ENCODE assay signal across 8 cellular contexts in the genomic region with DNA sequence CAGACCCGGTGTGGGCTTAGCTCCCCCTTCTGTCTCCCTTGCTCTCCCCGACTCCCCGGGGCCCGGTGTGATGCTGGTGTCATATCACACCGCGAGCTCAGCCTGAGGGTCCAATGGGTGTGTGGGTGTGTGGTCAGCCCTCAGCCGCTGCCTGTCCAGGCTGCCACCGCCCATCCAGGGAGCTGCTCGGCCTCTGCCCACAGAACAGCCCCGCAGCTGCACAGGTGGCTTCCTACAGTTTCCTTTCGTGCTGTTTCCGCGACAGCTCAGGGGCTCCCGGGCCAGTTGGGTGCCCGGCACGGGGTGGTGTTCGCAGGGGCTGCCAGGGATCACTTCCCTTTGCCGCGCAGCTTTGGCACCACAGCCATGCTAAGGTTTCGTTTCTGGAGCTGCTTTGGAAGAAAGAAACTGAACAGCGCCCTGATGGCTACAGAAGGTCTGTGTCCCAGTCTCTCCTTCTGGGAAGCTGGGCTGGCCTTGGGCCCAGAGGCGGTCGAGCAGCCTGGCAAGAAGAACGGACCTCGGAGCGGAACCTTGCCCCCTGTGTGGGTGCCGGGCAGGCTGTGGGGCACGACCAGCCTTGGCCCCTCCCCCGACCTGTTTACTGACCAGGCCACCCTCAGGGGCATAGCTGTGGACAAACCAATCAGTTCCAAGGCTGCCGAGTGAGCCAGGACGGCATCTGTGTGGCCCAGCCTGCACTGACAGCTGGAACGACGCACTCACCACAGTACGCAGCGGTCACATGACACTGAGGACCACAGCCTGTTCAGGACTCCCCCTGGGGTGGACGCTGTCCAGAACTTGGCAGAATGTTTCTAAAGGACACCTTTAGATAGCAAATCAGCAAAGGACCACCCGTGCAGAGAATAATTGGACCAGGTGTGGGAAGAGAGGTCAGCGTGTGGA. TPM values are rescaled to one million over a fixed set of nuclear protein-coding genes. Genes with fewer than 3 reads are reported as not detected.
DNase-seq lines count a peak whose midpoint lies in the region; ATAC-seq, FAIRE-seq and TF ChIP-seq lines count a peak whose summit lies in the region.

No MANE protein-coding gene starts in this region.

- H3K4me1 ChIP-seq in kidney (ENCODE audit: control insufficient read depth in 1 of 2, insufficient read depth in 1 of 2, low read depth in 1 of 2, low read length in 2 of 2), result peaks cover 55 to 68% of the 10 kb centered on the region in 2 donors

- no peaks in the 10 kb centered on the region; the same call in none of the 2 replicates for H3K27me3 Mint-ChIP-seq in HFFc6 (ENCODE audit: insufficient read depth)

- H3K9ac ChIP-seq in kidney (ENCODE audit: low read length in 2 of 2), result peak overlapping the region in 1 of 2 donors; percentile 70

- in situ Hi-C loops in KBM-7 (cut with MboI; ENCODE audit: low pct_unique_long_range_greater_than_20kb, low sequenced_read_pairs), result no loop called here

- no peak for ATAC-seq in HG03097 (IDR thresholded peaks at IDR 0.05; ENCODE audit: low FRiP score, unreplicated experiment)

- H3K27ac Mint-ChIP-seq in HFFc6, result peak overlapping the region; percentile 52; the same call in 1 of the 2 replicates

- peaks cover 5% of the 10 kb centered on the region; the same call in 1 of the 2 replicates for H3K36me3 Mint-ChIP-seq in HFFc6 (ENCODE audit: low read depth)

- H3K9me3 Mint-ChIP-seq in HFFc6, result no peaks in the 10 kb centered on the region

- H3K27ac ChIP-seq in kidney (ENCODE audit: low read depth in 2 of 2, low read length in 2 of 2), result peak overlapping the region; percentile 97

- H3K4me1 Mint-ChIP-seq in HFFc6 (ENCODE audit: low read depth), result peaks cover 25% of the 10 kb centered on the region

- TF ChIP-seq CTCF in HFFc6 (IDR thresholded peaks at IDR 0.05), result no peak
- no peak for TF ChIP-seq CTCF in kidney (IDR thresholded peaks at IDR 0.05; ENCODE audit: borderline replicate concordance, extremely low read depth, insufficient read depth)

- no peaks in the 10 kb centered on the region for H3K9me3 ChIP-seq in kidney (ENCODE audit: control insufficient read depth in 1 of 2, low read length in 2 of 2)

- no peak overlapping the region for H3K4me3 Mint-ChIP-seq in HFFc6

- H3K36me3 ChIP-seq in kidney (ENCODE audit: control insufficient read depth in 1 of 2, insufficient read depth in 2 of 2, low read length in 2 of 2), result peaks cover 7 to 17% of the 10 kb centered on the region in 2 donors

- intact Hi-C loops in kidney (cut with DNase I), result no loop called here

- peak; percentile 21 for DNase-seq in HFFc6
- DNase-seq in activated naive CD4-positive, alpha-beta T cell treated with anti-CD3 and anti-CD28 coated beads, Interleukin-2, amount 50 U/mL, for 16 hours, result peak; percentile 17
- peak; percentile 93 for DNase-seq in kidney
- DNase-seq in stimulated activated CD4-positive, alpha-beta T cell treated with anti-CD3 and anti-CD28 coated beads, Interleukin-4, amount 100 ng/mL, for 1 hour, result peak; percentile 27
- no peak for DNase-seq in KBM-7
- DNase-seq in NCI-H226, result no peak
- DNase-seq in DMS79 (lab: John Stamatoyannopoulos, UW), result no peak

- FAIRE-seq in kidney (lab: Jason Lieb, UNC), result no peak

- H3K4me3 ChIP-seq in kidney (ENCODE audit: low read length in 2 of 2), result peak overlapping the region in 1 of 2 donors; percentile 41

RNA-seq across cellular contexts. Expression of a gene that starts 7.0 kb away (rescaled TPM):
- total RNA-seq in HFFc6 (2021; fragmentation: NEBNext Ultra II Directional; extraction: Animal tissue kit (Norgen Biotek cat#: 25700)), result 10 to 100 TPM; 14.8 to 18.8 (median 17.4) TPM
- total RNA-seq in kidney, result 107 TPM
- polyA plus RNA-seq in kidney (ENCODE audit: insufficient read depth, low read depth, low replicate concordance), result 96.5 TPM

RNA-seq across cellular contexts. Expression of a gene that starts 45.0 kb away (rescaled TPM):
- not detected for total RNA-seq in HFFc6 (2021; fragmentation: NEBNext Ultra II Directional; extraction: Animal tissue kit (Norgen Biotek cat#: 25700))
- 0.16 TPM for total RNA-seq in kidney
- not detected for polyA plus RNA-seq in kidney (ENCODE audit: insufficient read depth, low read depth, low replicate concordance)

RNA-seq across cellular contexts. Expression of a gene that starts 49.2 kb away (rescaled TPM):
- total RNA-seq in HFFc6 (2021; fragmentation: NEBNext Ultra II Directional; extraction: Animal tissue kit (Norgen Biotek cat#: 25700)), result 10 to 100 TPM; 67.9 to 86.8 (median 78.5) TPM
- 54.0 TPM for total RNA-seq in kidney
- 37.3 TPM for polyA plus RNA-seq in kidney (ENCODE audit: insufficient read depth, low read depth, low replicate concordance)

RNA-seq across cellular contexts. Expression of a gene that starts 49.3 kb away (rescaled TPM):
- 10 to 100 TPM; 17.2 to 25.1 (median 20.2) TPM for total RNA-seq in HFFc6 (2021; fragmentation: NEBNext Ultra II Directional; extraction: Animal tissue kit (Norgen Biotek cat#: 25700))
- total RNA-seq in kidney, result 28.4 TPM
- 27.2 TPM for polyA plus RNA-seq in kidney (ENCODE audit: insufficient read depth, low read depth, low replicate concordance)

Comparison
In these comparisons a context has a peak if more than half of its experiments do, and no peak if none do; other contexts are left out.
1. DNase-seq: peak in HFFc6 (single experiment), activated naive CD4-positive, alpha-beta T cell treated with anti-CD3 and anti-CD28 coated beads, Interleukin-2, amount 50 U/mL, for 16 hours (single experiment), kidney (single experiment) and stimulated activated CD4-positive, alpha-beta T cell treated with anti-CD3 and anti-CD28 coated beads, Interleukin-4, amount 100 ng/mL, for 1 hour (single experiment); none in KBM-7 (single experiment), NCI-H226 (single experiment) and DMS79 (single experiment).